12 cellular contexts compared by ENCODE assay signal in the genomic region with DNA sequence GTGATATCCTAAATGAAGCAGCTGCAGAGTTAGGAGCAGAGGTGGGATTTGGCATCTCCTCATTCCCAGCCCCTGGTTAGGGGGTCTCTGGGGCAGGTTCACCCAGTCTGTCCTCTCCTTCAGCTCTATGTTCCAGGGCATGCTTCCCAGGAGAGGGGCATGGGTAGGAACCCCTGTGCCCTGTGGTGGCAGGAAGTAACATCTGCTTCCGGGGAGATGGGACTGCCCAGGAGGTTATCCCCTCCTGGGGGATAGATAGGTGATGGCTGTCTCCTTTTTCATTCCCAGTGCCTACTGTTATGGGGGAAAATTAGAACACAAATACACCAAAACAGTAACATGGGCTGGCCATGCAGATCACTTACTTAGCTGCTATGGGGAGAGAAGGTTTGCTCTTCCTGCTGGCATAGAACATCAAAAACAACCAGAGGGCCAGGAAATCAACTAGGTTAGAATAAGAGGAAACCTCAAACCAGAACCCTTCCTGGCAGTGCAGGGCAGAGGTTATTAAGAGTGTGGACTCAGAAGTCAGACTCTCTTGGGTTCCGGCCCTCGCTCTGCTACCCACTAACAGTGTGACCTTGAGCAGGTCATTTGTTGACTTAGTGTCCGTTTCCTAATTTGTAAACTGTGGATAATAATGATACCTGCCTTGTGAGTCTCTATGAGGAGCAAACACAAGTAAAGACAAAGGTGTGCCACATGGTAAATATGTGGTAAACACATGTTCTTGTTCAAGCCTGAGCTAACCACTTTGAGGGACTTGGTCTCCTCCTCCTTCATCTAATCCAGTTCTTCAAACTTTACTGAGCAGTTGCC.
DNase-seq lines count a peak whose midpoint lies in the region; ATAC-seq, FAIRE-seq and TF ChIP-seq lines count a peak whose summit lies in the region.
"Had no signal": no experiment of that assay in that cellular context is flagged by ENCODE, and none has a peak within 500 bp of the region (broad histone marks: within the 10 kb centered on the region; RNA-seq: fewer than 3 reads in every experiment).

No MANE protein-coding gene starts in this region.

- H3K27ac Mint-ChIP-seq in T-helper 17 cell (peak overlapping the region; percentile 62), type B pancreatic cell (no peak overlapping the region)

- H3K9me2 ChIP-seq in hepatocyte (replicated peaks; ENCODE audit: insufficient read depth), result no peaks in the 10 kb centered on the region

- H3K9me3 ChIP-seq in BLaER1, result no peaks in the 10 kb centered on the region
- H3K9me3 ChIP-seq in T-helper 17 cell (ENCODE audit: control insufficient read depth, low read length, poor library complexity, severe bottlenecking), result no peaks in the 10 kb centered on the region
- H3K9me3 ChIP-seq in hepatocyte (ENCODE audit: low read depth), result no peaks in the 10 kb centered on the region
- H3K9me3 ChIP-seq in adrenal gland (replicated peaks in 1 of 3), result no peaks in the 10 kb centered on the region
- H3K9me3 ChIP-seq: left lung had no signal

- DNase-seq in T-helper 17 cell (peak in 1 of 3 donors; percentile 10), hepatocyte (ENCODE audit: low spot score) (no peak), adrenal gland (no peak), frontal cortex (ENCODE audit: low spot score in 2 of 2) (no peak), type B pancreatic cell (ENCODE audit: extremely low spot score, unreplicated experiment) (no peak)
- DNase-seq: C1 segment of cervical spinal cord, Karpas-422, left lung, retina had no signal

- H3K27ac ChIP-seq in BLaER1, result peak overlapping the region; percentile 47
- peak overlapping the region; percentile 73 for H3K27ac ChIP-seq in hepatocyte
- H3K27ac ChIP-seq in adrenal gland, result no peak overlapping the region
- H3K27ac ChIP-seq: left lung had no signal

- H3K4me1 Mint-ChIP-seq in T-helper 17 cell, result peaks cover 64% of the 10 kb centered on the region
- peaks cover 11% of the 10 kb centered on the region for H3K4me1 Mint-ChIP-seq in type B pancreatic cell (ENCODE audit: unreplicated experiment)

- no peaks in the 10 kb centered on the region for H3K9me3 Mint-ChIP-seq in type B pancreatic cell

- WGBS in hepatocyte (ENCODE audit: low lambda C conversion rate, missing lambda C conversion rate), result 82% methylated on average over 4 of the region's 4 CpGs
- WGBS in adrenal gland, 4 donors, result 60 to 89% (median 64%) methylated on average over 4 of the region's 4 CpGs

- intact Hi-C loops in adrenal gland (cut with DNase I), result no loop called here

- H3K27me3 ChIP-seq in BLaER1 (no peaks in the 10 kb centered on the region), hepatocyte (no peaks in the 10 kb centered on the region), adrenal gland (no peaks in the 10 kb centered on the region)
- H3K27me3 ChIP-seq: left lung had no signal

- no peaks in the 10 kb centered on the region for H4K20me1 ChIP-seq in BLaER1
- H4K20me1 ChIP-seq in hepatocyte (ENCODE audit: insufficient read depth, poor library complexity, severe bottlenecking), result no peaks in the 10 kb centered on the region

- peaks cover 11% of the 10 kb centered on the region for H3K27me3 Mint-ChIP-seq in T-helper 17 cell
- peaks cover 3% of the 10 kb centered on the region for H3K27me3 Mint-ChIP-seq in type B pancreatic cell

- TF ChIP-seq CTCF in hepatocyte (IDR thresholded peaks at IDR 0.05; ENCODE audit: poor library complexity) (no peak), adrenal gland (IDR thresholded peaks at IDR 0.05) (no peak), type B pancreatic cell (conservative IDR thresholded peaks at IDR 0.05) (no peak)

- no peak for FAIRE-seq in frontal cortex (lab: Jason Lieb, UNC)

- H3K4me2 ChIP-seq in BLaER1, result peak overlapping the region; percentile 89
- H3K4me2 ChIP-seq in hepatocyte, result no peak overlapping the region

- H3K9ac ChIP-seq in BLaER1, result peak overlapping the region; percentile 45; the same call in 1 of the 2 replicates

- peak overlapping the region; percentile 26; the same call in 1 of the 2 replicates for H3K4me3 ChIP-seq in BLaER1
- no peak overlapping the region for H3K4me3 ChIP-seq in hepatocyte
- no peak overlapping the region for H3K4me3 ChIP-seq in adrenal gland
- H3K4me3 ChIP-seq: left lung had no signal

- H3K4me3 Mint-ChIP-seq in T-helper 17 cell (peak overlapping the region; percentile 75), type B pancreatic cell (no peak overlapping the region)

- H3K36me3 Mint-ChIP-seq in T-helper 17 cell (ENCODE audit: low read depth) (no peaks in the 10 kb centered on the region), type B pancreatic cell (no peaks in the 10 kb centered on the region)

- H3K36me3 ChIP-seq in BLaER1, result no peaks in the 10 kb centered on the region
- H3K36me3 ChIP-seq in hepatocyte (replicated peaks; ENCODE audit: insufficient read depth, low read depth), result no peaks in the 10 kb centered on the region
- no peaks in the 10 kb centered on the region for H3K36me3 ChIP-seq in adrenal gland (replicated peaks in 1 of 2)
- H3K36me3 ChIP-seq: left lung had no signal

- peak; percentile 78 for ATAC-seq in GM19025 (IDR thresholded peaks at IDR 0.05; ENCODE audit: low read depth, unreplicated experiment)
- peak; percentile 94 for ATAC-seq in T-helper 17 cell
- ATAC-seq in GM21786 (IDR thresholded peaks at IDR 0.05; ENCODE audit: unreplicated experiment), result no peak

- H3K4me1 ChIP-seq in BLaER1 (peaks cover 46% of the 10 kb centered on the region), hepatocyte (ENCODE audit: insufficient read depth) (peaks cover 14% of the 10 kb centered on the region), adrenal gland (replicated peaks in 1 of 2) (no peaks in the 10 kb centered on the region)

- TF ChIP-seq POLR2A in adrenal gland (IDR thresholded peaks at IDR 0.05), result no peak

- H3K79me2 ChIP-seq in hepatocyte, result no peaks in the 10 kb centered on the region

- no peak overlapping the region for H2AFZ ChIP-seq in hepatocyte

Comparison
In these comparisons a context has a peak if more than half of its experiments do, and no peak if none do; other contexts are left out.
1. H3K27ac ChIP-seq: peak in BLaER1 (single experiment) and hepatocyte (single experiment); none in adrenal gland (0 of 5).